In the genomic region with DNA sequence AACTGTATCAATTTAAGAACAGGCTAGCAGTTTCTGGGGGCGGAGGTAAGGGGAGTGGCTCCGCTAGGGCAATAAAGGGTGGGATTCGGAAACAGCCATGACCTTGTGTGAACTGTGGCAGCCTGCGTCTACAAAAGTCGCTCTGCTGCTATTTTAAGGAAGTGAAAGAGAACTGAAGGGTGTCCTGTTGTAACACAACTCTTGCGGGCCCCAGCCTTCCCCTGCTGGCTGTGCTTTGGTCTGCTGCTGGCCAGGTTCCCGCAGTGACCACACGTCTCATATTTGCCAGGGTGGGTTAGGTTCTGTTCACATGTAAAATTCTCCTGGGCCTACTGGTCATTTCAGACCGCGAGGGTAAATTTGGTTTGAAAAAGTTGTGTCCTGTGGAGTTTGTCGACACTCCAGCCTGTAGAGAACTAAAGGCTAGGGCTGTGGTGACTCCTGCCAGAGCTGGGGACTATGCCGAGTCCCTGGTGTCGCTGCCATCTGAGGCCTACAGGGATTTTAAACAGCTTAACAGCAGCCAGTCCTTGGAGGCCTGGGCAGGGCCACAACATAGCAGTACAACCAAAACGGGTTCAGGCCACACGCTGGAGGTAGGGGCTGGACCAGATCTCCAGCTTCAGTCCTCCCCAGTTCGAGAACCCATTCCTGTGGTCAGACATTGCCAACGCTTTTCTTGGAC, we compare ENCODE assay signal across 8 cellular contexts. TPM values are rescaled to one million over a fixed set of nuclear protein-coding genes. Genes with fewer than 3 reads are reported as not detected.
DNase-seq lines count a peak whose midpoint lies in the region; ATAC-seq and TF ChIP-seq lines count a peak whose summit lies in the region.

No MANE protein-coding gene starts in this region.

- BruUV-seq in A673 (replicated peaks; lab: Mats Ljungman, UMichigan): no TSS peak

- H3K4me2 ChIP-seq in mesenchymal stem cell (ENCODE audit: low read length, poor library complexity, severe bottlenecking): peak overlapping the region; percentile 99

- H3K27ac ChIP-seq in A673 (ENCODE audit: low read depth, low read length, poor library complexity, severe bottlenecking) (no peak overlapping the region), ectodermal cell (ENCODE audit: insufficient read depth, low read depth, low read length, poor library complexity, severe bottlenecking) (peak overlapping the region; percentile 38), mesenchymal stem cell (ENCODE audit: low read length, poor library complexity, severe bottlenecking) (no peak overlapping the region), tibial nerve (peak overlapping the region; percentile 89 to 96 (median 95))

- H2BK12ac ChIP-seq in mesenchymal stem cell (ENCODE audit: low read length in 2 of 2): peak overlapping the region; percentile 44 to 85

- peak; percentile 47 to 66 for TF ChIP-seq EP300 in tibial nerve (IDR thresholded peaks at IDR 0.05)

- peak overlapping the region; percentile 55 to 58 for H3K18ac ChIP-seq in mesenchymal stem cell (ENCODE audit: low read depth in 1 of 2, low read length in 2 of 2)

- H3K23ac ChIP-seq in mesenchymal stem cell (ENCODE audit: low read length in 2 of 2): no peak overlapping the region

- H3K79me1 ChIP-seq in mesenchymal stem cell (replicated peaks; ENCODE audit: low read length, poor library complexity, severe bottlenecking): no peaks in the 10 kb centered on the region

- H2BK15ac ChIP-seq in mesenchymal stem cell (ENCODE audit: low read depth, poor library complexity, severe bottlenecking): peak overlapping the region; percentile 45

- WGBS in ectodermal cell, 2 experiments: 68 to 69% methylated on average over 17 of the region's 17 CpGs
- WGBS in mesenchymal stem cell: 40% methylated on average over 17 of the region's 17 CpGs
- WGBS in tibial nerve, 2 donors: 10 to 16% methylated on average over 17 of the region's 17 CpGs

- H2BK120ac ChIP-seq in mesenchymal stem cell (ENCODE audit: low read depth, low read length): peak overlapping the region; percentile 23

- H4K91ac ChIP-seq in mesenchymal stem cell (ENCODE audit: low read length): peak overlapping the region; percentile 18

- TF ChIP-seq POLR2A in tibial nerve (IDR thresholded peaks at IDR 0.05): no peak

- intact Hi-C loops in A673 (cut with micrococcal nuclease; ENCODE audit: unreplicated experiment): loop anchor here (2.0 to 5.0 kb wide), 2 partner anchors 152 to 180 kb away; no protein-coding TSS in a partner anchor

- no peak overlapping the region for H2BK5ac ChIP-seq in mesenchymal stem cell (ENCODE audit: low read depth, low read length, poor library complexity, severe bottlenecking)

- H3K4ac ChIP-seq in mesenchymal stem cell (ENCODE audit: low read depth in 1 of 2, low read length in 2 of 2): peak overlapping the region in 1 of 2 experiments; percentile 81

- DNase-seq in A673 (ENCODE audit: low spot score) (no peak), RPMI7951 (ENCODE audit: low read depth) (peak; percentile 43), mesenchymal stem cell (peak; percentile 56), tibial nerve (ENCODE audit: low spot score in 2 of 2) (peak; percentile 61 to 73), DMS79 treated with DMSO at 0.1 percent for 48 hours (lab: John Stamatoyannopoulos, UW) (no peak)

- ATAC-seq in GM18508 (IDR thresholded peaks at IDR 0.05; ENCODE audit: insufficient read depth, unreplicated experiment): peak; percentile 64
- peak; percentile 69 for ATAC-seq in HG02885 (IDR thresholded peaks at IDR 0.05; ENCODE audit: poor library complexity, unreplicated experiment)

- H3K9me3 ChIP-seq in A673 (ENCODE audit: low read depth, low read length, poor library complexity, severe bottlenecking) (no peaks in the 10 kb centered on the region), ectodermal cell (ENCODE audit: control insufficient read depth, low read length) (no peaks in the 10 kb centered on the region), mesenchymal stem cell (ENCODE audit: control insufficient read depth, low read length) (no peaks in the 10 kb centered on the region), tibial nerve (no peaks in the 10 kb centered on the region)

- H2AFZ ChIP-seq in mesenchymal stem cell (ENCODE audit: low read depth, low read length): peak overlapping the region; percentile 67

- H2AK5ac ChIP-seq in mesenchymal stem cell (ENCODE audit: low read length, severe bottlenecking): no peak overlapping the region

- no peaks in the 10 kb centered on the region for H3K36me3 ChIP-seq in A673 (ENCODE audit: insufficient read depth, low read length, poor library complexity, severe bottlenecking)
- H3K36me3 ChIP-seq in ectodermal cell (ENCODE audit: control insufficient read depth, insufficient read depth, low read length): no peaks in the 10 kb centered on the region
- H3K36me3 ChIP-seq in mesenchymal stem cell (ENCODE audit: control insufficient read depth in 1 of 2, insufficient read depth in 2 of 2, low read depth in 1 of 2, low read length in 2 of 2): peaks cover 0 to 18% of the 10 kb centered on the region in 2 experiments
- H3K36me3 ChIP-seq in tibial nerve: no peaks in the 10 kb centered on the region

- H3K4me3 ChIP-seq in A673 (ENCODE audit: low read depth, low read length, poor library complexity, severe bottlenecking) (peak overlapping the region; percentile 61), ectodermal cell (ENCODE audit: insufficient read depth, low read depth, low read length) (peak overlapping the region; percentile 84), mesenchymal stem cell (ENCODE audit: insufficient read depth in 1 of 2, low read depth in 1 of 2, low read length in 2 of 2) (peak overlapping the region; percentile 68 to 87), tibial nerve (peak overlapping the region; percentile 77 to 90 (median 88))

- H3K9ac ChIP-seq in mesenchymal stem cell (ENCODE audit: low read length): peak overlapping the region; percentile 93

- peak overlapping the region in 1 of 2 experiments; percentile 26 for H3K14ac ChIP-seq in mesenchymal stem cell (ENCODE audit: low read length in 2 of 2)

- CTCF ChIA-PET in A673 (lab: Charles Lee): no interaction called here

- H3K4me1 ChIP-seq in A673 (ENCODE audit: insufficient read depth, low read length, poor library complexity, severe bottlenecking) (peaks cover 8% of the 10 kb centered on the region), ectodermal cell (ENCODE audit: control insufficient read depth, insufficient read depth, low read length) (peaks cover 5% of the 10 kb centered on the region), mesenchymal stem cell (ENCODE audit: control insufficient read depth, insufficient read depth, low read depth, low read length) (peaks cover 12% of the 10 kb centered on the region), tibial nerve (peaks cover 0 to 34% (median 25%) of the 10 kb centered on the region in 4 donors)

- peak overlapping the region; percentile 93 for H4K8ac ChIP-seq in mesenchymal stem cell (ENCODE audit: low read length)

- H3K27me3 ChIP-seq in A673 (replicated peaks; ENCODE audit: insufficient read depth, low read depth, low read length, poor library complexity) (peaks cover 20% of the 10 kb centered on the region), ectodermal cell (ENCODE audit: control insufficient read depth, insufficient read depth, low read length, poor library complexity, severe bottlenecking) (peaks cover 24% of the 10 kb centered on the region), mesenchymal stem cell (ENCODE audit: control insufficient read depth in 1 of 2, insufficient read depth in 1 of 2, low read length in 2 of 2) (peaks cover 0 to 33% of the 10 kb centered on the region in 2 experiments), tibial nerve (no peaks in the 10 kb centered on the region)

- POLR2A ChIA-PET in A673 (lab: Charles Lee; ENCODE audit: low non-redundant PET): no interaction called here

- TF ChIP-seq CTCF in A673 (conservative IDR thresholded peaks at IDR 0.05; ENCODE audit: low read depth, low read length) (no peak), tibial nerve (IDR thresholded peaks at IDR 0.05) (no peak)

RNA-seq across cellular contexts. Expression of a gene that starts 1.1 kb away (rescaled TPM):
- total RNA-seq in A673 (2021) (5.7 and 6.8 TPM in 2 replicates), tibial nerve (100 to 1,000 TPM in 1 of 4 donors, 10 to 100 TPM in 3; 19.8 to 110 (median 29.2) TPM)
- 1.3 and 6.5 TPM in 2 replicates for total RNA-seq in RPMI7951 (2014; rRNA removed; shearing (Covaris generic))
- polyA plus RNA-seq in ectodermal cell (2013, experiment 1 of 4): 7.6 TPM
- 6.6 TPM for polyA plus RNA-seq in ectodermal cell (2013, experiment 2 of 4)
- 5.4 TPM for polyA plus RNA-seq in ectodermal cell (2013, experiment 3 of 4)
- 6.4 TPM for polyA plus RNA-seq in ectodermal cell (2013, experiment 4 of 4)
- 8.9 TPM for polyA plus RNA-seq in mesenchymal stem cell (2013, experiment 1 of 2)
- 9.6 TPM for polyA plus RNA-seq in mesenchymal stem cell (2013, experiment 2 of 2)

RNA-seq across cellular contexts. Expression of a gene that starts 27.4 kb away (rescaled TPM):
- total RNA-seq in A673 (2021) (not detected in 2 replicates), tibial nerve (10 to 100 TPM in 1 of 4 donors, 1 to 10 TPM in 3; 1.2 to 13.1 (median 6.6) TPM)
- not detected in 2 replicates for total RNA-seq in RPMI7951 (2014; rRNA removed; shearing (Covaris generic))
- polyA plus RNA-seq in ectodermal cell (2013, experiment 1 of 4): 0.65 TPM
- polyA plus RNA-seq in ectodermal cell (2013, experiment 2 of 4): 0.89 TPM
- polyA plus RNA-seq in ectodermal cell (2013, experiment 3 of 4): 0.53 TPM
- 0.85 TPM for polyA plus RNA-seq in ectodermal cell (2013, experiment 4 of 4)
- polyA plus RNA-seq in mesenchymal stem cell (2013, experiment 1 of 2): 1.3 TPM
- 1.2 TPM for polyA plus RNA-seq in mesenchymal stem cell (2013, experiment 2 of 2)

Comparison
In these comparisons a context has a peak if more than half of its experiments do, and no peak if none do; other contexts are left out.
1. DNase-seq: peak in RPMI7951 (single experiment), mesenchymal stem cell (single experiment) and tibial nerve (2 of 2); none in A673 (single experiment) and DMS79 treated with DMSO at 0.1 percent for 48 hours (single experiment).
2. H3K27ac ChIP-seq: peak in ectodermal cell (single experiment) and tibial nerve (4 of 4); none in A673 (single experiment) and mesenchymal stem cell (single experiment).
3. Peak in every context shown above with its lines, with median percentiles within 50 percentile points of each other: H3K4me3 ChIP-seq.